In the genomic region with DNA sequence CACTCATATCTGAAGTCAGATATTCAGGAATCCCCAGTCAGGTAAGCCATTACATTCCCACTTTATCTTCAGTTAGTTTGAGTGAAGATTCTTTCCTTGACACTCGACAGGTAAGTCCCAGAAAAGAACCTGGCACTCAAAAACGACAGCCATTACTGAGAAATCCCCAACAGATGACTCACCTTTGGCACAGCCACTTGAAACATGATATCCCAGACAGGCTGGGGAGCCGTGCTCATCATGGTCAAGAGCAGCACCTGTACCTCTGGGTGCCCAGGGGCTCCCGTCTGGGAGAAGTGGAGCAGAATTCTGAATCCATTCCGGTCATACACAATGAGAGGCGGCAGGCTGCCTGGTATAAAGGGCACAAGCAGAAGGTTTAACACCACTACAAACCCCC, we compare ENCODE assay signal across 12 cellular contexts. TPM values are rescaled to one million over a fixed set of nuclear protein-coding genes. Genes with fewer than 3 reads are reported as not detected.
A peak's percentile ranks its signal among the peaks of the same experiment; 100 is the strongest.
DNase-seq lines count a peak whose midpoint lies in the region; ATAC-seq, FAIRE-seq and TF ChIP-seq lines count a peak whose summit lies in the region.
"Had no signal": no experiment of that assay in that cellular context is flagged by ENCODE, and none has a peak within 500 bp of the region (broad histone marks: within the 10 kb centered on the region; RNA-seq: fewer than 3 reads in every experiment).

No MANE protein-coding gene starts in this region.

- H3K9ac ChIP-seq in fibroblast of lung (ENCODE audit: insufficient read depth, low read length) = no peak overlapping the region

- H3K27ac ChIP-seq in left ventricle myocardium inferior (replicated peaks) (no peak overlapping the region), fibroblast of lung (ENCODE audit: insufficient read depth, low read length) (no peak overlapping the region)

- CTCF ChIA-PET in activated CD4-positive, alpha-beta memory T cell treated with anti-CD3 and anti-CD28 coated beads, Interleukin-2, amount 10 ng/mL, durations not matched to agents 7 days and 5 days (lab: Charles Lee) = no interaction called here

- H3K4me3 Mint-ChIP-seq in activated CD4-positive, alpha-beta memory T cell treated with anti-CD3 and anti-CD28 coated beads, Interleukin-2, amount 10 ng/mL, durations not matched to agents 7 days and 5 days = no peak overlapping the region
- H3K4me3 Mint-ChIP-seq: naive thymus-derived CD8-positive, alpha-beta T cell had no signal

- no peak overlapping the region for H3K4me2 ChIP-seq in fibroblast of lung (ENCODE audit: extremely low read depth, insufficient read depth, low read length)

- no peak overlapping the region for H3K27ac Mint-ChIP-seq in activated CD4-positive, alpha-beta memory T cell treated with anti-CD3 and anti-CD28 coated beads, Interleukin-2, amount 10 ng/mL, durations not matched to agents 7 days and 5 days

- peaks cover 41% of the 10 kb centered on the region for H3K36me3 Mint-ChIP-seq in activated CD4-positive, alpha-beta memory T cell treated with anti-CD3 and anti-CD28 coated beads, Interleukin-2, amount 10 ng/mL, durations not matched to agents 7 days and 5 days (ENCODE audit: low read depth)

- no peaks in the 10 kb centered on the region for H4K20me1 ChIP-seq in fibroblast of lung (ENCODE audit: control insufficient read depth, extremely low read depth, insufficient read depth, low read length)

- H3K27me3 Mint-ChIP-seq in activated CD4-positive, alpha-beta memory T cell treated with anti-CD3 and anti-CD28 coated beads, Interleukin-2, amount 10 ng/mL, durations not matched to agents 7 days and 5 days = no peaks in the 10 kb centered on the region
- H3K27me3 Mint-ChIP-seq: naive thymus-derived CD8-positive, alpha-beta T cell had no signal

- no peaks in the 10 kb centered on the region for H3K9me3 Mint-ChIP-seq in activated CD4-positive, alpha-beta memory T cell treated with anti-CD3 and anti-CD28 coated beads, Interleukin-2, amount 10 ng/mL, durations not matched to agents 7 days and 5 days
- H3K9me3 Mint-ChIP-seq: naive thymus-derived CD8-positive, alpha-beta T cell had no signal

- H3K4me1 ChIP-seq in left ventricle myocardium inferior (peaks cover 4% of the 10 kb centered on the region), fibroblast of lung (ENCODE audit: control insufficient read depth, extremely low read depth, insufficient read depth, low read length) (peaks cover 7% of the 10 kb centered on the region)

- DNase-seq in left ventricle myocardium superior (no peak), left ventricle myocardium inferior (no peak), NCI-H69 (lab: John Stamatoyannopoulos, UW) (peak; percentile 41), fibroblast of lung (ENCODE audit: low read depth in 2 of 2) (peak; percentile 11 to 46), urothelium cell line (ENCODE audit: low spot score) (peak; percentile 47), sciatic nerve (ENCODE audit: low spot score) (no peak), NOMO-1 (lab: John Stamatoyannopoulos, UW; ENCODE audit: unreplicated experiment in 2 of 2) (no peak)
- no peak for DNase-seq in activated CD4-positive, alpha-beta memory T cell treated with anti-CD3 and anti-CD28 coated beads, Interleukin-2, amount 10 ng/mL, durations not matched to agents 7 days and 5 days
- DNase-seq: C1 segment of cervical spinal cord; cerebellar nuclear complex; hippocampal formation; naive thymus-derived CD8-positive, alpha-beta T cell had no signal

- POLR2A ChIA-PET in activated CD4-positive, alpha-beta memory T cell treated with anti-CD3 and anti-CD28 coated beads, Interleukin-2, amount 10 ng/mL, durations not matched to agents 7 days and 5 days (lab: Charles Lee) = no interaction called here

- ATAC-seq in left ventricle myocardium superior (peak; percentile 46), sciatic nerve (no peak)
- ATAC-seq: naive thymus-derived CD8-positive, alpha-beta T cell had no signal

- H3K4me3 ChIP-seq in left ventricle myocardium inferior = no peak overlapping the region
- H3K4me3 ChIP-seq in fibroblast of lung (replicated peaks in 1 of 4; ENCODE audit: control extremely low read depth in 1 of 4, insufficient read depth in 1 of 4, low read depth in 3 of 4, low read length in 4 of 4) = no peak overlapping the region

- TF ChIP-seq CTCF in left ventricle myocardium inferior (IDR thresholded peaks at IDR 0.05; ENCODE audit: borderline replicate concordance) = no peak
- TF ChIP-seq CTCF in fibroblast of lung (conservative IDR thresholded peaks at IDR 0.05 in 1 of 2, IDR thresholded peaks at IDR 0.05 in 1 of 2; ENCODE audit: low read depth in 1 of 2, low read length in 2 of 2) = no peak

- H3K79me2 ChIP-seq in fibroblast of lung (ENCODE audit: control insufficient read depth, insufficient read depth, low read length) = no peaks in the 10 kb centered on the region

- no peaks in the 10 kb centered on the region for H3K9me3 ChIP-seq in left ventricle myocardium inferior (replicated peaks)
- no peaks in the 10 kb centered on the region for H3K9me3 ChIP-seq in fibroblast of lung (ENCODE audit: control insufficient read depth, insufficient read depth, low read depth, low read length)

- no peak overlapping the region for H2AFZ ChIP-seq in fibroblast of lung (ENCODE audit: low read length)

- H3K36me3 ChIP-seq in left ventricle myocardium inferior (peaks cover 77% of the 10 kb centered on the region), fibroblast of lung (ENCODE audit: control insufficient read depth, insufficient read depth, low read length) (peaks cover 8% of the 10 kb centered on the region)

- FAIRE-seq in urothelium cell line (lab: Jason Lieb, UNC) = no peak

- peaks cover 2% of the 10 kb centered on the region for H3K4me1 Mint-ChIP-seq in activated CD4-positive, alpha-beta memory T cell treated with anti-CD3 and anti-CD28 coated beads, Interleukin-2, amount 10 ng/mL, durations not matched to agents 7 days and 5 days

- H3K27me3 ChIP-seq in left ventricle myocardium inferior (ENCODE audit: low read depth) (no peaks in the 10 kb centered on the region), fibroblast of lung (ENCODE audit: control insufficient read depth, insufficient read depth, low read length) (no peaks in the 10 kb centered on the region)

- intact Hi-C loops in left ventricle myocardium superior (cut with micrococcal nuclease) = loop anchor here (10.0 kb wide), 1 partner anchor 55 kb away; no protein-coding TSS in a partner anchor
- intact Hi-C loops in left ventricle myocardium inferior (cut with micrococcal nuclease) = no loop called here
- intact Hi-C loops in sciatic nerve (cut with DNase I) = no loop called here

RNA-seq across cellular contexts. Expression of a gene that starts 16.8 kb away (rescaled TPM):
- total RNA-seq in left ventricle myocardium superior (11.3 TPM), left ventricle myocardium inferior (11.7 TPM), fibroblast of lung (10.8 and 17.5 TPM in 2 replicates), sciatic nerve (29.4 TPM)
- 20.6 and 20.9 TPM in 2 replicates for polyA plus RNA-seq in fibroblast of lung
- 13.1 and 14.8 TPM in 2 replicates for polyA plus RNA-seq in fibroblast of lung (2012)
- polyA minus RNA-seq in fibroblast of lung (ENCODE audit: low replicate concordance) = 21.5 and 41.7 TPM in 2 replicates
- total RNA-seq in activated CD4-positive, alpha-beta memory T cell treated with anti-CD3 and anti-CD28 coated beads, Interleukin-2, amount 10 ng/mL, durations not matched to agents 7 days and 5 days = 10 to 100 TPM; 18.0 to 19.0 TPM

RNA-seq across cellular contexts. Expression of a gene that starts 40.5 kb away (rescaled TPM):
- total RNA-seq in left ventricle myocardium superior = 52.1 TPM
- total RNA-seq in left ventricle myocardium inferior = 59.4 TPM
- 19.5 and 22.9 TPM in 2 replicates for total RNA-seq in fibroblast of lung
- 29.6 and 34.7 TPM in 2 replicates for polyA plus RNA-seq in fibroblast of lung
- 21.7 and 22.0 TPM in 2 replicates for polyA plus RNA-seq in fibroblast of lung (2012)
- polyA minus RNA-seq in fibroblast of lung (ENCODE audit: low replicate concordance) = 18.3 and 44.2 TPM in 2 replicates
- total RNA-seq in sciatic nerve = 62.9 TPM
- total RNA-seq in activated CD4-positive, alpha-beta memory T cell treated with anti-CD3 and anti-CD28 coated beads, Interleukin-2, amount 10 ng/mL, durations not matched to agents 7 days and 5 days = 10 to 100 TPM; 95.3 to 97.8 TPM

Comparison
In these comparisons a context has a peak if more than half of its experiments do, and no peak if none do; other contexts are left out.
1. DNase-seq: peak in NCI-H69 (single experiment), fibroblast of lung (2 of 2) and urothelium cell line (single experiment); none in left ventricle myocardium superior (single experiment), left ventricle myocardium inferior (single experiment), sciatic nerve (single experiment), NOMO-1 (0 of 2) and activated CD4-positive, alpha-beta memory T cell treated with anti-CD3 and anti-CD28 coated beads, Interleukin-2, amount 10 ng/mL, durations not matched to agents 7 days and 5 days (single experiment).